ENCODE assay signal across 20 cellular contexts in genomic region chr19:5218963-5219530, GRCh38.
DNase-seq lines count a peak whose midpoint lies in the region; ATAC-seq, FAIRE-seq and TF ChIP-seq lines count a peak whose summit lies in the region.
"Had no signal": no experiment of that assay in that cellular context is flagged by ENCODE, and none has a peak within 500 bp of the region (broad histone marks: within the 10 kb centered on the region; RNA-seq: fewer than 3 reads in every experiment).

No MANE protein-coding gene starts in this region.

- H3K36me3 ChIP-seq in HEK293 (ENCODE audit: control insufficient read depth in 2 of 2, insufficient read depth in 1 of 2, low read length in 2 of 2) (peaks cover 4 to 76% of the 10 kb centered on the region in 2 experiments; a peak in 2 of 3 replicates), H1 (ENCODE audit: control insufficient read depth in 2 of 4, insufficient read depth in 4 of 4, low read length in 3 of 4) (peaks cover 57 to 87% (median 79%) of the 10 kb centered on the region in 4 experiments)

- no peak overlapping the region for H2BK12ac ChIP-seq in H1 (ENCODE audit: low read depth, low read length)

- TF ChIP-seq POLR2A in A549 (IDR thresholded peaks at IDR 0.05; ENCODE audit: low read length) (no peak), H1 (IDR thresholded peaks at IDR 0.05; ENCODE audit: control extremely low read depth in 1 of 2, low read depth in 2 of 2, low read length in 2 of 2) (no peak)

- no peak overlapping the region for H3K56ac ChIP-seq in H1 (replicated peaks; ENCODE audit: insufficient read length, low read depth, low read length)

- H3K79me1 ChIP-seq in H1 (ENCODE audit: low read depth, low read length), result no peaks in the 10 kb centered on the region

- 78% methylated on average over 8 of the region's 8 CpGs for WGBS in A549 (ENCODE audit: missing lambda C conversion rate)
- 90% methylated on average over 8 of the region's 8 CpGs; no CpG with 5 or more reads in 1 of the 2 experiments for WGBS in H1 (ENCODE audit: extremely low coverage in 1 of 2, insufficient coverage in 1 of 2, insufficient read length in 1 of 2, insufficient replicate concordance in 2 of 2, low coverage in 1 of 2, low lambda C conversion rate in 2 of 2, missing lambda C conversion rate in 1 of 2), 2 experiments

- H4K91ac ChIP-seq in H1 (replicated peaks; ENCODE audit: insufficient read length, low read length), result no peak overlapping the region

- H3K27ac ChIP-seq in A549, result no peak overlapping the region
- no peak overlapping the region for H3K27ac ChIP-seq in HEK293 (ENCODE audit: extremely low read depth, low read depth, low read length)
- H3K27ac ChIP-seq in H1 (ENCODE audit: low read depth, low read length), result no peak overlapping the region
- H3K27ac ChIP-seq: C4-2B had no signal

- H3K79me2 ChIP-seq in H1 (ENCODE audit: control insufficient read depth in 1 of 2, insufficient read depth in 2 of 2, low read length in 2 of 2), result no peaks in the 10 kb centered on the region

- H4K5ac ChIP-seq in H1 (ENCODE audit: insufficient read length, low read depth, low read length), result no peak overlapping the region

- TF ChIP-seq CTCF in A549 (IDR thresholded peaks at IDR 0.05) (no peak), HEK293 (tag by site-specific recombination; IDR thresholded peaks at IDR 0.05) (no peak), H1 (IDR thresholded peaks at IDR 0.05; ENCODE audit: control extremely low read depth in 1 of 3, insufficient read depth in 1 of 3, low read depth in 1 of 3, low read length in 3 of 3) (no peak), progenitor cell of endocrine pancreas (IDR thresholded peaks at IDR 0.05; ENCODE audit: unreplicated experiment) (no peak), GM10248 (IDR thresholded peaks at IDR 0.05; ENCODE audit: control extremely low read depth, extremely low read depth, low read depth, missing control alignments) (no peak)

- no peak overlapping the region for H4K8ac ChIP-seq in H1 (ENCODE audit: extremely low read depth, insufficient read depth, low read length)

- H3K4me1 Mint-ChIP-seq in progenitor cell of endocrine pancreas (ENCODE audit: low read depth) (no peaks in the 10 kb centered on the region), immature natural killer cell (no peaks in the 10 kb centered on the region)
- H3K4me1 Mint-ChIP-seq: GM23338, H9 had no signal

- no peak overlapping the region for H2BK20ac ChIP-seq in H1 (ENCODE audit: low read length)

- H3K4me3 ChIP-seq in A549 (no peak overlapping the region), HEK293 (ENCODE audit: low read depth, low read length) (no peak overlapping the region), H1 (ENCODE audit: extremely low read depth in 1 of 4, insufficient read depth in 2 of 4, low read depth in 3 of 4, low read length in 4 of 4) (no peak overlapping the region)
- H3K4me3 ChIP-seq: GM23338 had no signal

- TF ChIP-seq EP300 in A549 (IDR thresholded peaks at IDR 0.05) (no peak), H1 (IDR thresholded peaks at IDR 0.05; ENCODE audit: borderline replicate concordance in 1 of 2, low read depth in 2 of 2, low read length in 2 of 2) (no peak)

- H2BK5ac ChIP-seq in H1 (ENCODE audit: low read depth, low read length), result no peak overlapping the region

- peak overlapping the region; percentile 56 for H3K27ac Mint-ChIP-seq in progenitor cell of endocrine pancreas
- H3K27ac Mint-ChIP-seq in immature natural killer cell, result no peak overlapping the region
- H3K27ac Mint-ChIP-seq: CD4-positive, alpha-beta T cell; GM23338 had no signal

- no peak for ATAC-seq in A549
- ATAC-seq: GM23338 had no signal

- no peak overlapping the region for H2BK120ac ChIP-seq in H1 (replicated peaks; ENCODE audit: low read depth, low read length)

- H2AFZ ChIP-seq in H1 (ENCODE audit: low read length), result no peak overlapping the region
- H2AFZ ChIP-seq: GM23338 had no signal

- no peaks in the 10 kb centered on the region for H3K9me3 Mint-ChIP-seq in progenitor cell of endocrine pancreas (ENCODE audit: low read depth)
- peaks cover 0 to 2% (median 0%) of the 10 kb centered on the region in 6 donors for H3K9me3 Mint-ChIP-seq in immature natural killer cell
- H3K9me3 Mint-ChIP-seq: CD4-positive, alpha-beta T cell; GM23338 had no signal

- H3K36me3 Mint-ChIP-seq in progenitor cell of endocrine pancreas (ENCODE audit: insufficient read depth), result peaks cover 45% of the 10 kb centered on the region
- no peaks in the 10 kb centered on the region for H3K36me3 Mint-ChIP-seq in immature natural killer cell

- H3K27me3 Mint-ChIP-seq in progenitor cell of endocrine pancreas, result no peaks in the 10 kb centered on the region
- peaks cover 0 to 4% (median 0%) of the 10 kb centered on the region in 3 donors for H3K27me3 Mint-ChIP-seq in immature natural killer cell (ENCODE audit: low read depth in 3 of 3)
- H3K27me3 Mint-ChIP-seq: CD4-positive, alpha-beta T cell had no signal

- FAIRE-seq in A549 (lab: Jason Lieb, UNC) (no peak), H1 (lab: Jason Lieb, UNC) (no peak), RCC 7860 (lab: Jason Lieb, UNC) (no peak)
- FAIRE-seq: D721Med, G401.6, GM12892, GM18507 had no signal

- no peak overlapping the region for H2BK15ac ChIP-seq in H1 (ENCODE audit: low read length)

- peaks cover 2 to 17% of the 10 kb centered on the region in 2 experiments for H4K20me1 ChIP-seq in H1 (replicated peaks in 1 of 2; ENCODE audit: control insufficient read depth in 1 of 2, insufficient read depth in 2 of 2, low read length in 2 of 2)

- no peak overlapping the region for H3K9ac ChIP-seq in H1 (replicated peaks in 1 of 4; ENCODE audit: extremely low read depth in 1 of 4, low read depth in 3 of 4, low read length in 3 of 4)

- POLR2A ChIA-PET in A549 (lab: Yijun Ruan, JAX), result no interaction called here
- POLR2A ChIA-PET in HEK293 (lab: Yijun Ruan, JAX), result no interaction called here
- POLR2A ChIA-PET in H1 (lab: Charles Lee; ENCODE audit: partially characterized antibody), result no interaction called here
- POLR2A ChIA-PET in GM10248 (lab: Yijun Ruan, JAX), result no interaction called here

- H3K4ac ChIP-seq in H1 (replicated peaks; ENCODE audit: insufficient read length, low read depth, low read length), result no peak overlapping the region

- H3K4me1 ChIP-seq in A549 (0 out of 3 replicates have a peak, but pooled peaks cover 9% of the 10 kb centered on the region), HEK293 (ENCODE audit: control insufficient read depth, insufficient read depth, low read length) (no peaks in the 10 kb centered on the region), H1 (replicated peaks in 1 of 4; ENCODE audit: control insufficient read depth in 3 of 4, insufficient read depth in 4 of 4, low read length in 3 of 4) (no peaks in the 10 kb centered on the region)
- H3K4me1 ChIP-seq: Caco-2 had no signal

- H3K18ac ChIP-seq in H1 (ENCODE audit: extremely low read depth, low read length), result no peak overlapping the region

- H3K23ac ChIP-seq in H1 (ENCODE audit: insufficient read length), result no peak overlapping the region

- H3K27me3 ChIP-seq in H1 (replicated peaks in 1 of 4; ENCODE audit: control insufficient read depth in 3 of 4, extremely low read depth in 1 of 4, insufficient read depth in 3 of 4, low read length in 3 of 4), result no peaks in the 10 kb centered on the region

- DNase-seq in A549 (ENCODE audit: low read depth in 1 of 2, low spot score in 1 of 2) (no peak), H1 (ENCODE audit: low read depth in 1 of 2, low spot score in 2 of 2) (no peak), progenitor cell of endocrine pancreas (ENCODE audit: low spot score, unreplicated experiment) (no peak), GM10248 (ENCODE audit: extremely low spot score) (no peak), immature natural killer cell (no peak), RCC 7860 (ENCODE audit: low spot score) (no peak)
- DNase-seq: 8988T; ACHN; AML-193; Caco-2; CD4-positive, alpha-beta T cell; H9; KBM-7 had no signal

- no peaks in the 10 kb centered on the region for H3K23me2 ChIP-seq in H1 (ENCODE audit: low read depth, low read length)

- H3K4me2 ChIP-seq in A549 (no peak overlapping the region), H1 (ENCODE audit: insufficient read depth in 1 of 2, low read depth in 2 of 2, low read length in 2 of 2) (no peak overlapping the region)
- H3K4me2 ChIP-seq: GM23338 had no signal

- no peaks in the 10 kb centered on the region for H3K9me3 ChIP-seq in A549
- no peaks in the 10 kb centered on the region for H3K9me3 ChIP-seq in HEK293 (ENCODE audit: control insufficient read depth, insufficient read depth, low read depth, low read length)
- no peaks in the 10 kb centered on the region for H3K9me3 ChIP-seq in H1 (ENCODE audit: insufficient read depth in 2 of 2, low read depth in 1 of 2, low read length in 1 of 2)
- H3K9me3 ChIP-seq: Caco-2 had no signal

- TF ChIP-seq RAD21 in A549 (conservative IDR thresholded peaks at IDR 0.05 in 1 of 2, IDR thresholded peaks at IDR 0.05 in 1 of 2) (no peak), H1 (IDR thresholded peaks at IDR 0.05 in 1 of 2, conservative IDR thresholded peaks at IDR 0.05 in 1 of 2; ENCODE audit: low read depth in 2 of 2, low read length in 2 of 2) (no peak)

- H3K4me3 Mint-ChIP-seq in progenitor cell of endocrine pancreas (ENCODE audit: low read depth), result no peak overlapping the region
- no peak overlapping the region for H3K4me3 Mint-ChIP-seq in immature natural killer cell
- H3K4me3 Mint-ChIP-seq: CD4-positive, alpha-beta T cell; GM23338; H9 had no signal

- no peak overlapping the region for H2AK5ac ChIP-seq in H1 (ENCODE audit: low read depth, low read length)

- CTCF ChIA-PET in A549 (lab: Yijun Ruan, JAX), result interaction anchor here (1.6 kb wide), 1 partner anchor 171 kb away, joined by 4 read pairs; no protein-coding TSS in a partner anchor
- CTCF ChIA-PET in HEK293 (lab: Yijun Ruan, JAX), result interaction anchor here (1.2 kb wide), 1 partner anchor 8 kb away, joined by 4 read pairs; no protein-coding TSS in a partner anchor
- CTCF ChIA-PET in H1 (lab: Charles Lee; ENCODE audit: partially characterized antibody), result no interaction called here
- CTCF ChIA-PET in GM10248 (lab: Yijun Ruan, JAX), result no interaction called here

- H3K14ac ChIP-seq in H1 (ENCODE audit: insufficient read length), result no peak overlapping the region

TF ChIP-seq in A549, 52 proteins besides CTCF, POLR2A, EP300 and RAD21 (continues in another document):
- no peak for TF ChIP-seq HOXB13 (CRISPR knock-in tag; IDR thresholded peaks at IDR 0.05; ENCODE audit: low read depth)
- peak; percentile 76 for TF ChIP-seq ZFP36 (IDR thresholded peaks at IDR 0.05; ENCODE audit: borderline replicate concordance, partially characterized antibody)
- TF ChIP-seq NFE2L2 (conservative IDR thresholded peaks at IDR 0.05; ENCODE audit: low read length), result no peak

TF ChIP-seq in HEK293, 187 proteins besides CTCF, POLR2A, EP300 and RAD21:
- TF ChIP-seq ZNF768 (tag by site-specific recombination; IDR thresholded peaks at IDR 0.05) (peak; percentile 92), ZBTB20 (tag by site-specific recombination; IDR thresholded peaks at IDR 0.05) (no peak), ZXDB (tag by site-specific recombination; IDR thresholded peaks at IDR 0.05) (no peak), ZBTB8A (tag by site-specific recombination; IDR thresholded peaks at IDR 0.05) (no peak)

TF ChIP-seq in H1, 55 proteins besides CTCF, POLR2A, EP300 and RAD21 (continues in another document):
- TF ChIP-seq SP4 (IDR thresholded peaks at IDR 0.05; ENCODE audit: low read length), result no peak
- TF ChIP-seq EZH2 (IDR thresholded peaks at IDR 0.05; ENCODE audit: low read depth, low read length, severe bottlenecking), result no peak
- no peak for TF ChIP-seq KDM4A (IDR thresholded peaks at IDR 0.05; ENCODE audit: low read depth, low read length, severe bottlenecking)

Comparison
In these comparisons a context has a peak if more than half of its experiments do, and no peak if none do; other contexts are left out.
1. CTCF ChIA-PET loops: an anchor here in A549 (1.6 kb wide) and HEK293 (1.2 kb wide); none called in H1 and GM10248.